ENCODE assay signal across 15 cellular contexts in the genomic region with DNA sequence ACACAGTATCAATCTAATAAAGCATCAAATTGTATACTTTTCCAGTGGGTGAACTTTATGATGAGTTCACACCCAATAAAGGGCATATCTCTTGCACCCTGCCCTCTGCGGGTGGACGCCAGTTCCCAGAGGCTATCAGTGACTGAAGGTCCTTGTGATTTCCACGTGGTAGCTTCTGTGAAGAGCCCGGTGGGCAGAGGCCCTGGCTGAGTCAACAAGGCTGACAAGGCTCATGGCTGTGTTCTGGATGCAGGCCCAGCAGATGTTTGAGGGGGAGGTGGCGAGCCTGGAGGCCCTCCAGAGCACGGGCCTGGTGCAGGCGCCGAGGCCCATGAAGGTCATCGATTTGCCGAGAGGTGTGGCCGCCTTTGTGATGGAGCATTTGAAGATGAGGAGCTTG.
DNase-seq lines count a peak whose midpoint lies in the region; ATAC-seq, FAIRE-seq and TF ChIP-seq lines count a peak whose summit lies in the region.
"Had no signal": no experiment of that assay in that cellular context is flagged by ENCODE, and none has a peak within 500 bp of the region (broad histone marks: within the 10 kb centered on the region; RNA-seq: fewer than 3 reads in every experiment).

No MANE protein-coding gene starts in this region.

- POLR2A ChIA-PET in naive thymus-derived CD4-positive, alpha-beta T cell (lab: Charles Lee) = no interaction called here

- H3K27me3 Mint-ChIP-seq in GM23338 (ENCODE audit: insufficient read depth, low read depth, poor library complexity) = peaks cover 7% of the 10 kb centered on the region
- peaks cover 11 to 47% of the 10 kb centered on the region in 2 donors for H3K27me3 Mint-ChIP-seq in effector memory CD8-positive, alpha-beta T cell
- H3K27me3 Mint-ChIP-seq in naive thymus-derived CD4-positive, alpha-beta T cell = peaks cover 3 to 17% (median 6%) of the 10 kb centered on the region in 5 donors

- H3K27ac Mint-ChIP-seq in GM23338 = no peak overlapping the region
- H3K27ac Mint-ChIP-seq in effector memory CD8-positive, alpha-beta T cell = no peak overlapping the region
- H3K27ac Mint-ChIP-seq in naive thymus-derived CD4-positive, alpha-beta T cell = peak overlapping the region in 1 of 9 donors; percentile 68
- H3K27ac Mint-ChIP-seq: activated T-helper 1 cell treated with anti-CD3 and anti-CD28 coated beads, Interleukin-12 subunit alpha, Interleukin-12 subunit beta, Interleukin-2, Interleukin-4 antibody, amounts not matched to agents 30 ng/mL and 10 ng/mL and 1 ng/mL, durations not matched to agents 14 hours and 24 hours and 36 hours had no signal

- H2AFZ ChIP-seq in GM23338 = 0 out of 2 replicates have a peak overlapping the region, but pooled peaks have one; percentile 23

- H3F3A ChIP-seq in GM23338 (replicated peaks; ENCODE audit: low read depth) = no peaks in the 10 kb centered on the region; the same call in 1 of the 2 replicates

- DNase-seq in GM23338 (ENCODE audit: low spot score) = no peak
- peak; percentile 61 for DNase-seq in RPMI7951 (ENCODE audit: low read depth)
- peak; percentile 99 for DNase-seq in foreskin melanocyte
- DNase-seq in small intestine = peak; percentile 95
- DNase-seq in effector memory CD8-positive, alpha-beta T cell = no peak
- DNase-seq in naive thymus-derived CD4-positive, alpha-beta T cell = no peak
- DNase-seq: brain microvascular endothelial cell, Calu3, Kasumi-1, NCI-H446 treated with DMSO at 0.1 percent for 48 hours, SJCRH30 had no signal

- no peak overlapping the region for H3K4me2 ChIP-seq in GM23338

- WGBS in small intestine, 3 donors = 18 to 42% (median 38%) methylated on average over 11 of the region's 11 CpGs

- H3K27me3 ChIP-seq in GM23338 (ENCODE audit: insufficient read depth) = no peaks in the 10 kb centered on the region
- H3K27me3 ChIP-seq in small intestine (ENCODE audit: control insufficient read depth in 2 of 2, insufficient read depth in 2 of 2, low read length in 2 of 2) = no peaks in the 10 kb centered on the region
- H3K27me3 ChIP-seq in naive thymus-derived CD4-positive, alpha-beta T cell (ENCODE audit: control insufficient read depth in 2 of 2, insufficient read depth in 2 of 2, low read length in 2 of 2) = no peaks in the 10 kb centered on the region
- H3K27me3 ChIP-seq: brain microvascular endothelial cell, SJCRH30 had no signal

- no peak for FAIRE-seq in small intestine (lab: Jason Lieb, UNC)
- FAIRE-seq: GM12878 had no signal

- CTCF ChIA-PET in naive thymus-derived CD4-positive, alpha-beta T cell (lab: Charles Lee) = no interaction called here

- H4K20me1 ChIP-seq in GM23338 (replicated peaks; ENCODE audit: insufficient read depth) = no peaks in the 10 kb centered on the region

- intact Hi-C loops in naive thymus-derived CD4-positive, alpha-beta T cell (cut with micrococcal nuclease) = no loop called here

- H3K4me1 Mint-ChIP-seq in GM23338 = peaks cover 35% of the 10 kb centered on the region
- no peaks in the 10 kb centered on the region for H3K4me1 Mint-ChIP-seq in effector memory CD8-positive, alpha-beta T cell (ENCODE audit: low read depth in 2 of 2)
- no peaks in the 10 kb centered on the region for H3K4me1 Mint-ChIP-seq in naive thymus-derived CD4-positive, alpha-beta T cell

- 0 out of 2 replicates have a peak, but pooled peaks cover 3% of the 10 kb centered on the region for H3K9me2 ChIP-seq in GM23338 (ENCODE audit: insufficient read depth)

- ATAC-seq in GM23338 (no peak), GM19455 (IDR thresholded peaks at IDR 0.05; ENCODE audit: unreplicated experiment) (no peak), GM21619 (IDR thresholded peaks at IDR 0.05; ENCODE audit: unreplicated experiment) (no peak)
- ATAC-seq in effector memory CD8-positive, alpha-beta T cell (replicated peaks) = no peak
- ATAC-seq in naive thymus-derived CD4-positive, alpha-beta T cell = no peak
- ATAC-seq: GM12878 had no signal

- H3K4me3 Mint-ChIP-seq in GM23338 = no peak overlapping the region
- no peak overlapping the region for H3K4me3 Mint-ChIP-seq in effector memory CD8-positive, alpha-beta T cell
- H3K4me3 Mint-ChIP-seq in naive thymus-derived CD4-positive, alpha-beta T cell = no peak overlapping the region
- H3K4me3 Mint-ChIP-seq: activated T-helper 1 cell treated with anti-CD3 and anti-CD28 coated beads, Interleukin-12 subunit alpha, Interleukin-12 subunit beta, Interleukin-2, Interleukin-4 antibody, amounts not matched to agents 30 ng/mL and 10 ng/mL and 1 ng/mL, durations not matched to agents 14 hours and 24 hours and 36 hours had no signal

- H3K36me3 ChIP-seq in GM23338 (ENCODE audit: insufficient read depth) = no peaks in the 10 kb centered on the region
- no peaks in the 10 kb centered on the region for H3K36me3 ChIP-seq in small intestine (ENCODE audit: control insufficient read depth in 2 of 2, insufficient read depth in 2 of 2, low read length in 2 of 2)
- H3K36me3 ChIP-seq in naive thymus-derived CD4-positive, alpha-beta T cell (ENCODE audit: control insufficient read depth in 2 of 3, insufficient read depth in 3 of 3, low read length in 3 of 3) = no peaks in the 10 kb centered on the region
- H3K36me3 ChIP-seq: brain microvascular endothelial cell, SJCRH30 had no signal

- H3K79me2 ChIP-seq in GM23338 (replicated peaks; ENCODE audit: insufficient read depth) = no peaks in the 10 kb centered on the region

- H3K27ac ChIP-seq in GM23338 (ENCODE audit: low read depth) = no peak overlapping the region
- peak overlapping the region in 1 of 2 donors; percentile 42 for H3K27ac ChIP-seq in small intestine (ENCODE audit: low read depth in 1 of 2, low read length in 1 of 2)
- H3K27ac ChIP-seq in naive thymus-derived CD4-positive, alpha-beta T cell (ENCODE audit: low read depth, low read length) = no peak overlapping the region
- H3K27ac ChIP-seq: brain microvascular endothelial cell, SJCRH30 had no signal

- no peak for TF ChIP-seq CTCF in GM23338 (conservative IDR thresholded peaks at IDR 0.05; ENCODE audit: low read depth in 2 of 2)

- H3K4me1 ChIP-seq in GM23338 (ENCODE audit: insufficient read depth) = peaks cover 17% of the 10 kb centered on the region
- peaks cover 0 to 7% of the 10 kb centered on the region in 2 donors for H3K4me1 ChIP-seq in small intestine (ENCODE audit: control insufficient read depth in 2 of 2, insufficient read depth in 1 of 2, low read depth in 1 of 2, low read length in 1 of 2)
- H3K4me1 ChIP-seq in naive thymus-derived CD4-positive, alpha-beta T cell (ENCODE audit: control insufficient read depth in 2 of 2, insufficient read depth in 2 of 2, low read length in 2 of 2) = no peaks in the 10 kb centered on the region
- H3K4me1 ChIP-seq: SJCRH30 had no signal

- no peaks in the 10 kb centered on the region for H3K36me3 Mint-ChIP-seq in GM23338 (ENCODE audit: low read depth)
- H3K36me3 Mint-ChIP-seq in effector memory CD8-positive, alpha-beta T cell (ENCODE audit: insufficient read depth) = no peaks in the 10 kb centered on the region
- H3K36me3 Mint-ChIP-seq in naive thymus-derived CD4-positive, alpha-beta T cell = no peaks in the 10 kb centered on the region

- no peaks in the 10 kb centered on the region for H3K9me3 ChIP-seq in small intestine (ENCODE audit: control insufficient read depth, low read depth)
- no peaks in the 10 kb centered on the region for H3K9me3 ChIP-seq in naive thymus-derived CD4-positive, alpha-beta T cell (ENCODE audit: control insufficient read depth in 2 of 3, low read length in 3 of 3)
- H3K9me3 ChIP-seq: SJCRH30 had no signal

- H3K4me3 ChIP-seq in GM23338 (no peak overlapping the region), small intestine (ENCODE audit: low read depth in 1 of 2, low read length in 2 of 2) (no peak overlapping the region)
- no peak overlapping the region for H3K4me3 ChIP-seq in naive thymus-derived CD4-positive, alpha-beta T cell (ENCODE audit: low read length)
- H3K4me3 ChIP-seq: GM12878, SJCRH30 had no signal

- H3K9me3 Mint-ChIP-seq in GM23338 = no peaks in the 10 kb centered on the region
- no peaks in the 10 kb centered on the region for H3K9me3 Mint-ChIP-seq in effector memory CD8-positive, alpha-beta T cell
- no peaks in the 10 kb centered on the region for H3K9me3 Mint-ChIP-seq in naive thymus-derived CD4-positive, alpha-beta T cell
- H3K9me3 Mint-ChIP-seq: activated T-helper 1 cell treated with anti-CD3 and anti-CD28 coated beads, Interleukin-12 subunit alpha, Interleukin-12 subunit beta, Interleukin-2, Interleukin-4 antibody, amounts not matched to agents 30 ng/mL and 10 ng/mL and 1 ng/mL, durations not matched to agents 14 hours and 24 hours and 36 hours had no signal

TF ChIP-seq in GM23338, 12 proteins besides CTCF, POLR2A, EP300 and RAD21 (continues in another document):
- no peak for TF ChIP-seq ZNF331 (CRISPR knock-in tag; IDR thresholded peaks at IDR 0.05; ENCODE audit: low read depth)
- no peak for TF ChIP-seq JUNB (IDR thresholded peaks at IDR 0.05; ENCODE audit: unreplicated experiment)
- no peak for TF ChIP-seq POLR2AphosphoS5 (IDR thresholded peaks at IDR 0.05; ENCODE audit: low read depth)
- TF ChIP-seq, protein P1, sequence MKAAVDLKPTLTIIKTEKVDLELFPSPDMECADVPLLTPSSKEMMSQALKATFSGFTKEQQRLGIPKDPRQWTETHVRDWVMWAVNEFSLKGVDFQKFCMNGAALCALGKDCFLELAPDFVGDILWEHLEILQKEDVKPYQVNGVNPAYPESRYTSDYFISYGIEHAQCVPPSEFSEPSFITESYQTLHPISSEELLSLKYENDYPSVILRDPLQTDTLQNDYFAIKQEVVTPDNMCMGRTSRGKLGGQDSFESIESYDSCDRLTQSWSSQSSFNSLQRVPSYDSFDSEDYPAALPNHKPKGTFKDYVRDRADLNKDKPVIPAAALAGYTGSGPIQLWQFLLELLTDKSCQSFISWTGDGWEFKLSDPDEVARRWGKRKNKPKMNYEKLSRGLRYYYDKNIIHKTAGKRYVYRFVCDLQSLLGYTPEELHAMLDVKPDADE (IDR thresholded peaks at IDR 0.05) = no peak
- no peak for TF ChIP-seq STAT1 (IDR thresholded peaks at IDR 0.05; ENCODE audit: unreplicated experiment)
- TF ChIP-seq EZH2phosphoT487 (IDR thresholded peaks at IDR 0.05; ENCODE audit: unreplicated experiment) = no peak

Comparison
In these comparisons a context has a peak if more than half of its experiments do, and no peak if none do; other contexts are left out.
1. DNase-seq: peak in RPMI7951 (single experiment), foreskin melanocyte (single experiment) and small intestine (single experiment); none in GM23338 (single experiment), effector memory CD8-positive, alpha-beta T cell (0 of 3) and naive thymus-derived CD4-positive, alpha-beta T cell (0 of 9).